23 cellular contexts compared by ENCODE assay signal in genomic region chr20:53878262-53879047, GRCh38.
DNase-seq lines count a peak whose midpoint lies in the region; ATAC-seq and TF ChIP-seq lines count a peak whose summit lies in the region.
"Had no signal": no experiment of that assay in that cellular context is flagged by ENCODE, and none has a peak within 500 bp of the region (broad histone marks: within the 10 kb centered on the region; RNA-seq: fewer than 3 reads in every experiment).

No MANE protein-coding gene starts in this region.

- no peaks in the 10 kb centered on the region for H3K9me3 ChIP-seq in HEK293 (ENCODE audit: control insufficient read depth, insufficient read depth, low read depth, low read length)
- H3K9me3 ChIP-seq: left ventricle myocardium inferior, upper lobe of right lung had no signal

- peak; percentile 49 for ATAC-seq in left colon
- ATAC-seq in sciatic nerve: peak; percentile 73
- no peak for ATAC-seq in HG03354 (IDR thresholded peaks at IDR 0.05; ENCODE audit: poor library complexity, severe bottlenecking, unreplicated experiment)
- ATAC-seq in HG03025 (IDR thresholded peaks at IDR 0.05; ENCODE audit: low FRiP score, unreplicated experiment): no peak
- ATAC-seq: GM23338, upper lobe of right lung had no signal

- no peaks in the 10 kb centered on the region for H3K27me3 Mint-ChIP-seq in activated naive CD4-positive, alpha-beta T cell treated with anti-CD3 and anti-CD28 coated beads for 36 hours (ENCODE audit: low read depth)
- H3K27me3 Mint-ChIP-seq: activated CD4-positive, alpha-beta T cell treated with anti-CD3 and anti-CD28 coated beads, Interleukin-2, amount 10 ng/mL, durations not matched to agents 7 days and 5 days; CD4-positive, alpha-beta T cell had no signal

- no peaks in the 10 kb centered on the region for H3K36me3 ChIP-seq in HEK293 (ENCODE audit: control insufficient read depth in 2 of 2, insufficient read depth in 1 of 2, low read length in 2 of 2)
- H3K36me3 ChIP-seq: left ventricle myocardium inferior, upper lobe of right lung, WERI-Rb-1 had no signal

- no peak overlapping the region for H3K4me3 Mint-ChIP-seq in activated naive CD4-positive, alpha-beta T cell treated with anti-CD3 and anti-CD28 coated beads for 36 hours
- H3K4me3 Mint-ChIP-seq: activated CD4-positive, alpha-beta T cell treated with anti-CD3 and anti-CD28 coated beads, Interleukin-2, amount 10 ng/mL, durations not matched to agents 7 days and 5 days; CD4-positive, alpha-beta T cell; GM23338; T-helper 2 cell treated with Interferon-gamma antibody and Interleukin-4, amounts not matched to agents 5 μg/mL and 100 μg/mL, for 36 hours had no signal

- H3K4me1 ChIP-seq in HEK293 (ENCODE audit: control insufficient read depth, insufficient read depth, low read length): peaks cover 5% of the 10 kb centered on the region; the same call in 1 of the 2 replicates

- DNase-seq in left colon: no peak
- no peak for DNase-seq in sciatic nerve (ENCODE audit: low spot score)
- DNase-seq in activated naive CD4-positive, alpha-beta T cell treated with anti-CD3 and anti-CD28 coated beads for 36 hours: no peak
- DNase-seq in foreskin melanocyte: no peak
- DNase-seq: activated CD4-positive, alpha-beta T cell treated with anti-CD3 and anti-CD28 coated beads, Interleukin-2, amount 10 ng/mL, durations not matched to agents 7 days and 5 days; activated naive CD4-positive, alpha-beta T cell treated with anti-CD3 and anti-CD28 coated beads, Interleukin-2, amount 50 U/mL, for 16 hours; CD4-positive, alpha-beta T cell; central memory CD4-positive, alpha-beta T cell; head of caudate nucleus; KG1; left ventricle myocardium inferior; NCI-H146; NCI-H2171 treated with DMSO at 0.1 percent for 48 hours; substantia nigra; upper lobe of right lung; WERI-Rb-1 had no signal

- no peak for TF ChIP-seq CTCF in HEK293 (tag by site-specific recombination; IDR thresholded peaks at IDR 0.05)

- no peak overlapping the region for H3K27ac Mint-ChIP-seq in activated naive CD4-positive, alpha-beta T cell treated with anti-CD3 and anti-CD28 coated beads for 36 hours
- H3K27ac Mint-ChIP-seq: activated CD4-positive, alpha-beta T cell treated with anti-CD3 and anti-CD28 coated beads, Interleukin-2, amount 10 ng/mL, durations not matched to agents 7 days and 5 days; CD4-positive, alpha-beta T cell; GM23338; progenitor cell of endocrine pancreas; T-helper 2 cell treated with Interferon-gamma antibody and Interleukin-4, amounts not matched to agents 5 μg/mL and 100 μg/mL, for 36 hours had no signal

- peaks cover 16% of the 10 kb centered on the region for H3K4me1 Mint-ChIP-seq in activated naive CD4-positive, alpha-beta T cell treated with anti-CD3 and anti-CD28 coated beads for 36 hours (ENCODE audit: low read depth)

- intact Hi-C loops in left colon (cut with DNase I, micrococcal nuclease) (no loop called here), sciatic nerve (cut with DNase I) (no loop called here)
- intact Hi-C loops in activated naive CD4-positive, alpha-beta T cell treated with anti-CD3 and anti-CD28 coated beads for 36 hours (cut with micrococcal nuclease): no loop called here

- H3K27ac ChIP-seq in HEK293 (ENCODE audit: extremely low read depth, low read depth, low read length): no peak overlapping the region
- H3K27ac ChIP-seq: left ventricle myocardium inferior, upper lobe of right lung, WERI-Rb-1 had no signal

- CTCF ChIA-PET in HEK293 (lab: Yijun Ruan, JAX): interaction anchor here (0.6 to 1.0 kb wide), 3 partner anchors 8 to 1157 kb away, joined by 3 to 7 read pairs (median 3); no protein-coding TSS in a partner anchor
- CTCF ChIA-PET in activated naive CD4-positive, alpha-beta T cell treated with anti-CD3 and anti-CD28 coated beads for 36 hours (lab: Charles Lee): interaction anchor here (0.7 to 1.0 kb wide), 3 partner anchors 36 to 322 kb away, joined by 3 read pairs; no protein-coding TSS in a partner anchor

- no peak overlapping the region for H3K4me3 ChIP-seq in HEK293 (ENCODE audit: low read depth, low read length)
- H3K4me3 ChIP-seq: GM23338, left ventricle myocardium inferior, upper lobe of right lung had no signal

- POLR2A ChIA-PET in HEK293 (lab: Yijun Ruan, JAX): no interaction called here

- H3K9me3 Mint-ChIP-seq in activated naive CD4-positive, alpha-beta T cell treated with anti-CD3 and anti-CD28 coated beads for 36 hours: no peaks in the 10 kb centered on the region
- H3K9me3 Mint-ChIP-seq: CD4-positive, alpha-beta T cell; GM23338 had no signal

- no peaks in the 10 kb centered on the region for H3K36me3 Mint-ChIP-seq in activated naive CD4-positive, alpha-beta T cell treated with anti-CD3 and anti-CD28 coated beads for 36 hours (ENCODE audit: low read depth)

TF ChIP-seq in HEK293, 187 proteins besides CTCF, POLR2A, EP300 and RAD21 (continues in another document):
- TF ChIP-seq BCL6B (tag by site-specific recombination; IDR thresholded peaks at IDR 0.05): peak; percentile 75
- TF ChIP-seq ZNF146 (tag by site-specific recombination; IDR thresholded peaks at IDR 0.05): no peak
- TF ChIP-seq ZNF324 (tag by site-specific recombination; IDR thresholded peaks at IDR 0.05): no peak
- no peak for TF ChIP-seq PBX3 (CRISPR knock-in tag; IDR thresholded peaks at IDR 0.05)
- no peak for TF ChIP-seq ZNF670 (tag by site-specific recombination; IDR thresholded peaks at IDR 0.05; ENCODE audit: low read depth)
- peak; percentile 61 for TF ChIP-seq ZIC2 (tag by site-specific recombination; IDR thresholded peaks at IDR 0.05)
- no peak for TF ChIP-seq YY2 (tag by site-specific recombination; IDR thresholded peaks at IDR 0.05)
- no peak for TF ChIP-seq ZNF394 (tag by site-specific recombination; IDR thresholded peaks at IDR 0.05; ENCODE audit: borderline replicate concordance)
- TF ChIP-seq SCRT2 (tag by site-specific recombination; IDR thresholded peaks at IDR 0.05): no peak
- no peak for TF ChIP-seq YY1 (tag by site-specific recombination; IDR thresholded peaks at IDR 0.05)
- no peak for TF ChIP-seq ZNF302 (tag by site-specific recombination; IDR thresholded peaks at IDR 0.05; ENCODE audit: low read depth)
- TF ChIP-seq ZNF202 (tag by site-specific recombination; IDR thresholded peaks at IDR 0.05; ENCODE audit: borderline replicate concordance): no peak

TF ChIP-seq in PFSK-1, 5 proteins besides CTCF, POLR2A, EP300 and RAD21:
- TF ChIP-seq TAF1 (IDR thresholded peaks at IDR 0.05; ENCODE audit: borderline replicate concordance, insufficient read depth, low read length): no peak
- TF ChIP-seq FOXP2 (optimal IDR thresholded peaks at IDR 0.05; ENCODE audit: borderline replicate concordance, extremely low read depth, extremely low read length, insufficient read depth): peak; percentile 6
- TF ChIP-seq POLR2AphosphoS5 (IDR thresholded peaks at IDR 0.05; ENCODE audit: low read depth, low read length): no peak

Comparison
In these comparisons a context has a peak if more than half of its experiments do, and no peak if none do; other contexts are left out.
1. ATAC-seq: peak in left colon (single experiment) and sciatic nerve (single experiment); none in HG03354 (single experiment) and HG03025 (single experiment).